Comparison of ENCODE assay signal across 8 cellular contexts in genomic region chr1:184052750-184053149, GRCh38. TPM values are rescaled to one million over a fixed set of nuclear protein-coding genes. Genes with fewer than 3 reads are reported as not detected.
DNase-seq lines count a peak whose midpoint lies in the region; ATAC-seq and TF ChIP-seq lines count a peak whose summit lies in the region.

No MANE protein-coding gene starts in this region.

- H3K9ac ChIP-seq in BLaER1 treated with 17β-estradiol and CSF1 and Interleukin-3, amounts not matched to agents 10 nM and 100 nM: peak overlapping the region; percentile 90 to 98 (median 95); a peak in 21 of 22 replicates
- peak overlapping the region; percentile 84; the same call in 1 of the 2 replicates for H3K9ac ChIP-seq in KMS-11

- peaks cover 13% of the 10 kb centered on the region for H3K36me3 Mint-ChIP-seq in chondrocyte (ENCODE audit: low read depth)
- H3K36me3 Mint-ChIP-seq in nephron (ENCODE audit: low read depth): peaks cover 28% of the 10 kb centered on the region

- H3K4me2 ChIP-seq in BLaER1 treated with 17β-estradiol and CSF1 and Interleukin-3, amounts not matched to agents 10 nM and 100 nM: peak overlapping the region; percentile 78 to 91 (median 84)
- H3K4me2 ChIP-seq in KMS-11: peak overlapping the region; percentile 86

- no peak for DNase-seq in chondrocyte (ENCODE audit: low spot score)
- DNase-seq in NCI-H2171 (lab: John Stamatoyannopoulos, UW): no peak
- no peak for DNase-seq in NCI-H2107 (lab: John Stamatoyannopoulos, UW)
- DNase-seq in Ammon's horn (ENCODE audit: low spot score): no peak

- no peaks in the 10 kb centered on the region for H3K27me3 Mint-ChIP-seq in chondrocyte (ENCODE audit: low read depth)
- no peaks in the 10 kb centered on the region for H3K27me3 Mint-ChIP-seq in nephron (ENCODE audit: low read depth)

- H3K4me3 Mint-ChIP-seq in chondrocyte (ENCODE audit: unreplicated experiment) (peak overlapping the region; percentile 99), nephron (peak overlapping the region; percentile 96 to 99 (median 98))

- H3K27me3 ChIP-seq in BLaER1 treated with 17β-estradiol and CSF1 and Interleukin-3, amounts not matched to agents 10 nM and 100 nM: no peaks in the 10 kb centered on the region
- no peaks in the 10 kb centered on the region for H3K27me3 ChIP-seq in KMS-11 (ENCODE audit: insufficient read depth, low read depth)

- H3K79me2 ChIP-seq in KMS-11 (ENCODE audit: insufficient read depth, low read depth): peaks cover 50% of the 10 kb centered on the region

- H3K27ac Mint-ChIP-seq in chondrocyte (ENCODE audit: unreplicated experiment): peak overlapping the region; percentile 99
- H3K27ac Mint-ChIP-seq in nephron: peak overlapping the region; percentile 97 to 99 (median 99)

- no peaks in the 10 kb centered on the region for H4K20me1 ChIP-seq in BLaER1 treated with 17β-estradiol and CSF1 and Interleukin-3, amounts not matched to agents 10 nM and 100 nM
- no peaks in the 10 kb centered on the region for H4K20me1 ChIP-seq in KMS-11 (ENCODE audit: insufficient read depth)

- no peak for ATAC-seq in GM21737 (IDR thresholded peaks at IDR 0.05; ENCODE audit: unreplicated experiment)

- H3K4me3 ChIP-seq in BLaER1 treated with 17β-estradiol and CSF1 and Interleukin-3, amounts not matched to agents 10 nM and 100 nM: peak overlapping the region; percentile 74 to 96 (median 90)
- H3K4me3 ChIP-seq in KMS-11 (IDR thresholded peaks at IDR 0.05; ENCODE audit: insufficient read depth, low read depth, low read length): no peak overlapping the region

- H3K4me1 ChIP-seq in BLaER1 treated with 17β-estradiol and CSF1 and Interleukin-3, amounts not matched to agents 10 nM and 100 nM: peaks cover 12 to 49% (median 24%) of the 10 kb centered on the region in 10 experiments; a peak in 19 of 20 replicates
- peaks cover 45% of the 10 kb centered on the region for H3K4me1 ChIP-seq in KMS-11 (ENCODE audit: low read depth, poor library complexity, severe bottlenecking)

- H3K9me3 ChIP-seq in BLaER1 treated with 17β-estradiol and CSF1 and Interleukin-3, amounts not matched to agents 10 nM and 100 nM (replicated peaks in 1 of 11): peaks cover 0 to 11% (median 7%) of the 10 kb centered on the region in 11 experiments; a peak in 14 of 22 replicates

- H3K4me1 Mint-ChIP-seq in chondrocyte (ENCODE audit: low read depth): peaks cover 57% of the 10 kb centered on the region
- H3K4me1 Mint-ChIP-seq in nephron: peaks cover 41% of the 10 kb centered on the region

- peaks cover 24 to 38% (median 29%) of the 10 kb centered on the region in 11 experiments for H3K36me3 ChIP-seq in BLaER1 treated with 17β-estradiol and CSF1 and Interleukin-3, amounts not matched to agents 10 nM and 100 nM
- H3K36me3 ChIP-seq in KMS-11 (ENCODE audit: insufficient read depth): no peaks in the 10 kb centered on the region; the same call in 1 of the 2 replicates

- TF ChIP-seq CTCF in KMS-11 (conservative IDR thresholded peaks at IDR 0.05; ENCODE audit: low read depth, low read length) (no peak), chondrocyte (IDR thresholded peaks at IDR 0.05) (no peak), nephron (IDR thresholded peaks at IDR 0.05; ENCODE audit: unreplicated experiment in 3 of 3) (no peak)

- H3K27ac ChIP-seq in BLaER1 treated with 17β-estradiol and CSF1 and Interleukin-3, amounts not matched to agents 10 nM and 100 nM: peak overlapping the region; percentile 8 to 98 (median 94); a peak in 17 of 22 replicates
- peak overlapping the region; percentile 92; the same call in 1 of the 2 replicates for H3K27ac ChIP-seq in KMS-11

- H3K9me3 Mint-ChIP-seq in chondrocyte (ENCODE audit: low read depth): peaks cover 3% of the 10 kb centered on the region
- no peaks in the 10 kb centered on the region for H3K9me3 Mint-ChIP-seq in nephron

- H2AFZ ChIP-seq in KMS-11 (ENCODE audit: low read depth): 0 out of 2 replicates have a peak overlapping the region, but pooled peaks have one; percentile 90

RNA-seq across cellular contexts. Expression of gene TSEN15, which starts 1.2 kb away (rescaled TPM):
- total RNA-seq in chondrocyte: 38.8 to 41.5 TPM (median 40.6 TPM) in 3 replicates

RNA-seq across cellular contexts. Expression of gene COLGALT2, which starts 15.2 kb away (rescaled TPM):
- total RNA-seq in chondrocyte: 3.4 to 8.8 TPM (median 8.1 TPM) in 3 replicates
